8 cellular contexts compared by ENCODE assay signal in the genomic region with DNA sequence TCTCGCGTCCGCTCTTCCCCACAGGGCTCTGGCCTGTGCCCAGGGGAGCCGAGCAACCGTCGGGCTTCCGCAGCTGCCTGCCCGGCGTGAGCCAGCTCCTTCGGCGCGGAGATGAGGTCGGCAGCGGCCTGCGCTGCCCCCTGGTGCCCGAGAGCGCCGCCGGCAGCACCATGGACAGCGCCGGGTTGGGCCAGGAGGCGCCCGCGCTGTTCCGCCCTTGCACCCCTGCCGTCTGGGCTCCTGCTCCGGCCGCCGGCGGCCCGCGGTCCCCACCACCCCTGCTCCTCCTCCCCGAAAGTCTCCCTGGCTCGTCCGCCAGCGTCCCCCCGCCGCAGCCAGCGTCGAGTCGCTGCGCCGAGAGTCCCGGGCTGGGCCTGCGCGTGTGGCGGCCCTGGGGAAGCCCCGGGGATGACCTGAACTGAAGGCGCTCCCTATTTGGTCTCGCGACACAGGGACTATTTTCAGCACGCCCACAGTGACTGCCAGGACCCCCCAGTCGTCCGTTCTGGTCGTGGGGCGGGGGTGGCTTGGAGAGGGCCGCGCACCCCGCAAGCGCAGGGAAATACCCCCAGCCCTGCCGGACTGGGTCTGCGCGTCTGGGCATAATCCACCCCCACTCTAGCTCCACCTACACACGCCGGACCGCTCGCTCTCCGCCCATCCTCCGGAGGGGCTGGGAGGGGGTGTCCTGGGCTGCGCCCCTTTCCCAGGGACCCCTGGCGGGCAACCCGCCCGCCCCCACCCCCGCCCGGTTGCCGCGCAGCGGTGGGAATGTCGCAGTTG. TPM values are rescaled to one million over a fixed set of nuclear protein-coding genes. Genes with fewer than 3 reads are reported as not detected.
DNase-seq lines count a peak whose midpoint lies in the region; ATAC-seq, FAIRE-seq and TF ChIP-seq lines count a peak whose summit lies in the region.
"Had no signal": no experiment of that assay in that cellular context is flagged by ENCODE, and none has a peak within 500 bp of the region (broad histone marks: within the 10 kb centered on the region; RNA-seq: fewer than 3 reads in every experiment).

No MANE protein-coding gene starts in this region.

- H3K9me3 Mint-ChIP-seq in naive thymus-derived CD8-positive, alpha-beta T cell: peaks cover 0 to 3% (median 0%) of the 10 kb centered on the region in 9 donors
- no peaks in the 10 kb centered on the region for H3K9me3 Mint-ChIP-seq in stimulated activated effector memory CD8-positive, alpha-beta T cell treated with anti-CD3 and anti-CD28 coated beads, Interleukin-12 subunit alpha, Interleukin-12 subunit beta, amount 100 ng/mL, for 72 hours

- H3K27me3 Mint-ChIP-seq in naive thymus-derived CD8-positive, alpha-beta T cell: peaks cover 20 to 66% (median 29%) of the 10 kb centered on the region in 5 donors

- no peak overlapping the region for H3K27ac Mint-ChIP-seq in naive thymus-derived CD8-positive, alpha-beta T cell
- no peak overlapping the region for H3K27ac Mint-ChIP-seq in stimulated activated effector memory CD8-positive, alpha-beta T cell treated with anti-CD3 and anti-CD28 coated beads, Interleukin-12 subunit alpha, Interleukin-12 subunit beta, amount 100 ng/mL, for 72 hours

- ATAC-seq in HG03460 (IDR thresholded peaks at IDR 0.05; ENCODE audit: unreplicated experiment): peak; percentile 65
- peak; percentile 75 to 84 for ATAC-seq in naive thymus-derived CD8-positive, alpha-beta T cell
- peak; percentile 78 for ATAC-seq in stimulated activated effector memory CD8-positive, alpha-beta T cell treated with anti-CD3 and anti-CD28 coated beads, Interleukin-12 subunit alpha, Interleukin-12 subunit beta, amount 100 ng/mL, for 72 hours

- peaks cover 0 to 4% (median 2%) of the 10 kb centered on the region in 3 donors for H3K36me3 Mint-ChIP-seq in naive thymus-derived CD8-positive, alpha-beta T cell
- no peaks in the 10 kb centered on the region for H3K36me3 Mint-ChIP-seq in stimulated activated effector memory CD8-positive, alpha-beta T cell treated with anti-CD3 and anti-CD28 coated beads, Interleukin-12 subunit alpha, Interleukin-12 subunit beta, amount 100 ng/mL, for 72 hours

- TF ChIP-seq POLR2A in GM12891 (IDR thresholded peaks at IDR 0.05; ENCODE audit: low read depth, low read length) (no peak), erythroblast (IDR thresholded peaks at IDR 0.05; ENCODE audit: low read length) (no peak)

- FAIRE-seq in GM12891 (lab: Jason Lieb, UNC): peak; percentile 95

- POLR2A ChIA-PET in naive thymus-derived CD8-positive, alpha-beta T cell (lab: Charles Lee): interaction anchor here (1.0 kb wide), 1 partner anchor 149 kb away, joined by 3 read pairs; the partner anchor contains the start of gene ACOT7

- H3K4me3 Mint-ChIP-seq in naive thymus-derived CD8-positive, alpha-beta T cell: peak overlapping the region in 2 of 10 donors; percentile 7 to 64
- peak overlapping the region; percentile 68 for H3K4me3 Mint-ChIP-seq in stimulated activated effector memory CD8-positive, alpha-beta T cell treated with anti-CD3 and anti-CD28 coated beads, Interleukin-12 subunit alpha, Interleukin-12 subunit beta, amount 100 ng/mL, for 72 hours

- DNase-seq in GM12891 (ENCODE audit: insufficient read length, low spot score) (peak; percentile 93), NOMO-1 (lab: John Stamatoyannopoulos, UW; ENCODE audit: unreplicated experiment in 2 of 2) (peak; percentile 67 to 92), activated T-cell treated with anti-CD3 and anti-CD28 coated beads for 1 hour (ENCODE audit: low read depth) (peak; percentile 76), erythroblast (lab: John Stamatoyannopoulos, UW) (peak; percentile 84 to 90)
- peak; percentile 60 to 90 (median 76) for DNase-seq in naive thymus-derived CD8-positive, alpha-beta T cell
- peak; percentile 85 to 90 for DNase-seq in stimulated activated effector memory CD8-positive, alpha-beta T cell treated with anti-CD3 and anti-CD28 coated beads, Interleukin-12 subunit alpha, Interleukin-12 subunit beta, amount 100 ng/mL, for 72 hours (ENCODE audit: low spot score in 2 of 2)

- peaks cover 9 to 21% (median 18%) of the 10 kb centered on the region in 4 donors for H3K4me1 Mint-ChIP-seq in naive thymus-derived CD8-positive, alpha-beta T cell
- H3K4me1 Mint-ChIP-seq in stimulated activated effector memory CD8-positive, alpha-beta T cell treated with anti-CD3 and anti-CD28 coated beads, Interleukin-12 subunit alpha, Interleukin-12 subunit beta, amount 100 ng/mL, for 72 hours: peaks cover 17% of the 10 kb centered on the region

TF ChIP-seq in GM12891, 5 proteins besides CTCF, POLR2A, EP300 and RAD21:
- 0 out of 2 replicates have a peak, but pooled peaks have one; percentile 12 for TF ChIP-seq SPI1 (IDR thresholded peaks at IDR 0.05; ENCODE audit: low read depth, low read length)
- no peak for TF ChIP-seq TAF1 (IDR thresholded peaks at IDR 0.05; ENCODE audit: low read depth, low read length)
TF ChIP-seq in GM12891: peak in this region for 1.

RNA-seq across cellular contexts. Expression of gene HES3, which starts 1.3 kb away (rescaled TPM):
- not detected for polyA plus RNA-seq in GM12891 (2012; ENCODE audit: low read depth, missing spikeins)
- total RNA-seq in naive thymus-derived CD8-positive, alpha-beta T cell: not detected
- polyA plus RNA-seq in naive thymus-derived CD8-positive, alpha-beta T cell: not detected
- total RNA-seq: subcutaneous adipose tissue had no signal

RNA-seq across cellular contexts. Expression of gene ICMT, which starts 9.5 kb away (rescaled TPM):
- polyA plus RNA-seq in GM12891 (2012; ENCODE audit: low read depth, missing spikeins): 19.3 TPM
- 10 to 100 TPM; 12.9 to 16.3 TPM for total RNA-seq in naive thymus-derived CD8-positive, alpha-beta T cell
- 10 to 100 TPM; 13.0 to 15.6 (median 14.1) TPM for polyA plus RNA-seq in naive thymus-derived CD8-positive, alpha-beta T cell

RNA-seq across cellular contexts. Expression of gene GPR153, which starts 15.6 kb away (rescaled TPM):
- 0.87 TPM for polyA plus RNA-seq in GM12891 (2012; ENCODE audit: low read depth, missing spikeins)
- total RNA-seq in naive thymus-derived CD8-positive, alpha-beta T cell: 1 to 10 TPM; 1.3 TPM
- polyA plus RNA-seq in naive thymus-derived CD8-positive, alpha-beta T cell: under 1 TPM; 0.06 to 0.56 (median 0.16) TPM

RNA-seq across cellular contexts. Expression of gene RNF207, which starts 39.4 kb away (rescaled TPM):
- polyA plus RNA-seq in GM12891 (2012; ENCODE audit: low read depth, missing spikeins): 16.0 TPM
- under 1 TPM; 0.36 to 0.47 TPM for total RNA-seq in naive thymus-derived CD8-positive, alpha-beta T cell
- polyA plus RNA-seq in naive thymus-derived CD8-positive, alpha-beta T cell: not detected

RNA-seq across cellular contexts. Expression of gene RPL22, which starts 45.9 kb away (rescaled TPM):
- polyA plus RNA-seq in GM12891 (2012; ENCODE audit: low read depth, missing spikeins): 1,657 TPM
- 100 to 1,000 TPM; 577 to 597 TPM for total RNA-seq in naive thymus-derived CD8-positive, alpha-beta T cell
- polyA plus RNA-seq in naive thymus-derived CD8-positive, alpha-beta T cell: 100 to 1,000 TPM; 291 to 370 (median 306) TPM

Comparison
In these comparisons a context has a peak if more than half of its experiments do, and no peak if none do; other contexts are left out.
1. Peak in every context shown above with its lines: DNase-seq and ATAC-seq.